Comparison of ENCODE assay signal across 2 cellular contexts in genomic region chr10:96280859-96281258, GRCh38.
TF ChIP-seq lines count a peak whose summit lies in the region.

No MANE protein-coding gene starts in this region.

TF ChIP-seq in WTC11, 78 proteins besides CTCF, POLR2A, EP300 and RAD21:
- TF ChIP-seq ATF2 (CRISPR knock-in tag; IDR thresholded peaks at IDR 0.05; ENCODE audit: borderline replicate concordance, low read depth): no peak
- no peak for TF ChIP-seq FOXJ3 (CRISPR knock-in tag; IDR thresholded peaks at IDR 0.05; ENCODE audit: borderline replicate concordance)
- TF ChIP-seq, protein P1, sequence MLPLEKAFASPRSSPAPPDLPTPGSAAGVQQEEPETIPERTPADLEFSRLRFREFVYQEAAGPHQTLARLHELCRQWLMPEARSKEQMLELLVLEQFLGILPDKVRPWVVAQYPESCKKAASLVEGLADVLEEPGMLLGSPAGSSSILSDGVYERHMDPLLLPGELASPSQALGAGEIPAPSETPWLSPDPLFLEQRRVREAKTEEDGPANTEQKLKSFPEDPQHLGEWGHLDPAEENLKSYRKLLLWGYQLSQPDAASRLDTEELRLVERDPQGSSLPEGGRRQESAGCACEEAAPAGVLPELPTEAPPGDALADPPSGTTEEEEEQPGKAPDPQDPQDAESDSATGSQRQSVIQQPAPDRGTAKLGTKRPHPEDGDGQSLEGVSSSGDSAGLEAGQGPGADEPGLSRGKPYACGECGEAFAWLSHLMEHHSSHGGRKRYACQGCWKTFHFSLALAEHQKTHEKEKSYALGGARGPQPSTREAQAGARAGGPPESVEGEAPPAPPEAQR (CRISPR knock-in tag; IDR thresholded peaks at IDR 0.05): no peak
- no peak for TF ChIP-seq RELA (CRISPR knock-in tag; IDR thresholded peaks at IDR 0.05; ENCODE audit: borderline replicate concordance)
- TF ChIP-seq JUN (CRISPR knock-in tag; IDR thresholded peaks at IDR 0.05): no peak
- no peak for TF ChIP-seq OVOL2 (CRISPR knock-in tag; IDR thresholded peaks at IDR 0.05; ENCODE audit: borderline replicate concordance)
- no peak for TF ChIP-seq ZNF263 (CRISPR knock-in tag; IDR thresholded peaks at IDR 0.05; ENCODE audit: low read depth)

TF ChIP-seq in HepG2, 621 proteins besides CTCF, POLR2A, EP300 and RAD21 (continued from another document):
- no peak for TF ChIP-seq ZNF232 (CRISPR knock-in tag; IDR thresholded peaks at IDR 0.05; ENCODE audit: borderline replicate concordance)
- TF ChIP-seq, protein P2, sequence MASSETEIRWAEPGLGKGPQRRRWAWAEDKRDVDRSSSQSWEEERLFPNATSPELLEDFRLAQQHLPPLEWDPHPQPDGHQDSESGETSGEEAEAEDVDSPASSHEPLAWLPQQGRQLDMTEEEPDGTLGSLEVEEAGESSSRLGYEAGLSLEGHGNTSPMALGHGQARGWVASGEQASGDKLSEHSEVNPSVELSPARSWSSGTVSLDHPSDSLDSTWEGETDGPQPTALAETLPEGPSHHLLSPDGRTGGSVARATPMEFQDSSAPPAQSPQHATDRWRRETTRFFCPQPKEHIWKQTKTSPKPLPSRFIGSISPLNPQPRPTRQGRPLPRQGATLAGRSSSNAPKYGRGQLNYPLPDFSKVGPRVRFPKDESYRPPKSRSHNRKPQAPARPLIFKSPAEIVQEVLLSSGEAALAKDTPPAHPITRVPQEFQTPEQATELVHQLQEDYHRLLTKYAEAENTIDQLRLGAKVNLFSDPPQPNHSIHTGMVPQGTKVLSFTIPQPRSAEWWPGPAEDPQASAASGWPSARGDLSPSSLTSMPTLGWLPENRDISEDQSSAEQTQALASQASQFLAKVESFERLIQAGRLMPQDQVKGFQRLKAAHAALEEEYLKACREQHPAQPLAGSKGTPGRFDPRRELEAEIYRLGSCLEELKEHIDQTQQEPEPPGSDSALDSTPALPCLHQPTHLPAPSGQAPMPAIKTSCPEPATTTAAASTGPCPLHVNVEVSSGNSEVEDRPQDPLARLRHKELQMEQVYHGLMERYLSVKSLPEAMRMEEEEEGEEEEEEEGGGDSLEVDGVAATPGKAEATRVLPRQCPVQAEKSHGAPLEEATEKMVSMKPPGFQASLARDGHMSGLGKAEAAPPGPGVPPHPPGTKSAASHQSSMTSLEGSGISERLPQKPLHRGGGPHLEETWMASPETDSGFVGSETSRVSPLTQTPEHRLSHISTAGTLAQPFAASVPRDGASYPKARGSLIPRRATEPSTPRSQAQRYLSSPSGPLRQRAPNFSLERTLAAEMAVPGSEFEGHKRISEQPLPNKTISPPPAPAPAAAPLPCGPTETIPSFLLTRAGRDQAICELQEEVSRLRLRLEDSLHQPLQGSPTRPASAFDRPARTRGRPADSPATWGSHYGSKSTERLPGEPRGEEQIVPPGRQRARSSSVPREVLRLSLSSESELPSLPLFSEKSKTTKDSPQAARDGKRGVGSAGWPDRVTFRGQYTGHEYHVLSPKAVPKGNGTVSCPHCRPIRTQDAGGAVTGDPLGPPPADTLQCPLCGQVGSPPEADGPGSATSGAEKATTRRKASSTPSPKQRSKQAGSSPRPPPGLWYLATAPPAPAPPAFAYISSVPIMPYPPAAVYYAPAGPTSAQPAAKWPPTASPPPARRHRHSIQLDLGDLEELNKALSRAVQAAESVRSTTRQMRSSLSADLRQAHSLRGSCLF (CRISPR knock-in tag; IDR thresholded peaks at IDR 0.05; ENCODE audit: borderline replicate concordance): no peak
- no peak for TF ChIP-seq FOXA3 (CRISPR knock-in tag; IDR thresholded peaks at IDR 0.05)
- no peak for TF ChIP-seq ZNF713 (CRISPR knock-in tag; IDR thresholded peaks at IDR 0.05)
- TF ChIP-seq, protein P3, sequence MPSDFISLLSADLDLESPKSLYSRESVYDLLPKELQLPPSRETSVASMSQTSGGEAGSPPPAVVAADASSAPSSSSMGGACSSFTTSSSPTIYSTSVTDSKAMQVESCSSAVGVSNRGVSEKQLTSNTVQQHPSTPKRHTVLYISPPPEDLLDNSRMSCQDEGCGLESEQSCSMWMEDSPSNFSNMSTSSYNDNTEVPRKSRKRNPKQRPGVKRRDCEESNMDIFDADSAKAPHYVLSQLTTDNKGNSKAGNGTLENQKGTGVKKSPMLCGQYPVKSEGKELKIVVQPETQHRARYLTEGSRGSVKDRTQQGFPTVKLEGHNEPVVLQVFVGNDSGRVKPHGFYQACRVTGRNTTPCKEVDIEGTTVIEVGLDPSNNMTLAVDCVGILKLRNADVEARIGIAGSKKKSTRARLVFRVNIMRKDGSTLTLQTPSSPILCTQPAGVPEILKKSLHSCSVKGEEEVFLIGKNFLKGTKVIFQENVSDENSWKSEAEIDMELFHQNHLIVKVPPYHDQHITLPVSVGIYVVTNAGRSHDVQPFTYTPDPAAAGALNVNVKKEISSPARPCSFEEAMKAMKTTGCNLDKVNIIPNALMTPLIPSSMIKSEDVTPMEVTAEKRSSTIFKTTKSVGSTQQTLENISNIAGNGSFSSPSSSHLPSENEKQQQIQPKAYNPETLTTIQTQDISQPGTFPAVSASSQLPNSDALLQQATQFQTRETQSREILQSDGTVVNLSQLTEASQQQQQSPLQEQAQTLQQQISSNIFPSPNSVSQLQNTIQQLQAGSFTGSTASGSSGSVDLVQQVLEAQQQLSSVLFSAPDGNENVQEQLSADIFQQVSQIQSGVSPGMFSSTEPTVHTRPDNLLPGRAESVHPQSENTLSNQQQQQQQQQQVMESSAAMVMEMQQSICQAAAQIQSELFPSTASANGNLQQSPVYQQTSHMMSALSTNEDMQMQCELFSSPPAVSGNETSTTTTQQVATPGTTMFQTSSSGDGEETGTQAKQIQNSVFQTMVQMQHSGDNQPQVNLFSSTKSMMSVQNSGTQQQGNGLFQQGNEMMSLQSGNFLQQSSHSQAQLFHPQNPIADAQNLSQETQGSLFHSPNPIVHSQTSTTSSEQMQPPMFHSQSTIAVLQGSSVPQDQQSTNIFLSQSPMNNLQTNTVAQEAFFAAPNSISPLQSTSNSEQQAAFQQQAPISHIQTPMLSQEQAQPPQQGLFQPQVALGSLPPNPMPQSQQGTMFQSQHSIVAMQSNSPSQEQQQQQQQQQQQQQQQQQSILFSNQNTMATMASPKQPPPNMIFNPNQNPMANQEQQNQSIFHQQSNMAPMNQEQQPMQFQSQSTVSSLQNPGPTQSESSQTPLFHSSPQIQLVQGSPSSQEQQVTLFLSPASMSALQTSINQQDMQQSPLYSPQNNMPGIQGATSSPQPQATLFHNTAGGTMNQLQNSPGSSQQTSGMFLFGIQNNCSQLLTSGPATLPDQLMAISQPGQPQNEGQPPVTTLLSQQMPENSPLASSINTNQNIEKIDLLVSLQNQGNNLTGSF (CRISPR knock-in tag; IDR thresholded peaks at IDR 0.05): no peak
- TF ChIP-seq, protein P4, sequence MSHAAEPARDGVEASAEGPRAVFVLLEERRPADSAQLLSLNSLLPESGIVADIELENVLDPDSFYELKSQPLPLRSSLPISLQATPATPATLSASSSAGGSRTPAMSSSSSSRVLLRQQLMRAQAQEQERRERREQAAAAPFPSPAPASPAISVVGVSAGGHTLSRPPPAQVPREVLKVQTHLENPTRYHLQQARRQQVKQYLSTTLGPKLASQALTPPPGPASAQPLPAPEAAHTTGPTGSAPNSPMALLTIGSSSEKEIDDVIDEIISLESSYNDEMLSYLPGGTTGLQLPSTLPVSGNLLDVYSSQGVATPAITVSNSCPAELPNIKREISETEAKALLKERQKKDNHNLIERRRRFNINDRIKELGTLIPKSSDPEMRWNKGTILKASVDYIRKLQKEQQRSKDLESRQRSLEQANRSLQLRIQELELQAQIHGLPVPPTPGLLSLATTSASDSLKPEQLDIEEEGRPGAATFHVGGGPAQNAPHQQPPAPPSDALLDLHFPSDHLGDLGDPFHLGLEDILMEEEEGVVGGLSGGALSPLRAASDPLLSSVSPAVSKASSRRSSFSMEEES (CRISPR knock-in tag; IDR thresholded peaks at IDR 0.05): no peak
- TF ChIP-seq, protein P5, sequence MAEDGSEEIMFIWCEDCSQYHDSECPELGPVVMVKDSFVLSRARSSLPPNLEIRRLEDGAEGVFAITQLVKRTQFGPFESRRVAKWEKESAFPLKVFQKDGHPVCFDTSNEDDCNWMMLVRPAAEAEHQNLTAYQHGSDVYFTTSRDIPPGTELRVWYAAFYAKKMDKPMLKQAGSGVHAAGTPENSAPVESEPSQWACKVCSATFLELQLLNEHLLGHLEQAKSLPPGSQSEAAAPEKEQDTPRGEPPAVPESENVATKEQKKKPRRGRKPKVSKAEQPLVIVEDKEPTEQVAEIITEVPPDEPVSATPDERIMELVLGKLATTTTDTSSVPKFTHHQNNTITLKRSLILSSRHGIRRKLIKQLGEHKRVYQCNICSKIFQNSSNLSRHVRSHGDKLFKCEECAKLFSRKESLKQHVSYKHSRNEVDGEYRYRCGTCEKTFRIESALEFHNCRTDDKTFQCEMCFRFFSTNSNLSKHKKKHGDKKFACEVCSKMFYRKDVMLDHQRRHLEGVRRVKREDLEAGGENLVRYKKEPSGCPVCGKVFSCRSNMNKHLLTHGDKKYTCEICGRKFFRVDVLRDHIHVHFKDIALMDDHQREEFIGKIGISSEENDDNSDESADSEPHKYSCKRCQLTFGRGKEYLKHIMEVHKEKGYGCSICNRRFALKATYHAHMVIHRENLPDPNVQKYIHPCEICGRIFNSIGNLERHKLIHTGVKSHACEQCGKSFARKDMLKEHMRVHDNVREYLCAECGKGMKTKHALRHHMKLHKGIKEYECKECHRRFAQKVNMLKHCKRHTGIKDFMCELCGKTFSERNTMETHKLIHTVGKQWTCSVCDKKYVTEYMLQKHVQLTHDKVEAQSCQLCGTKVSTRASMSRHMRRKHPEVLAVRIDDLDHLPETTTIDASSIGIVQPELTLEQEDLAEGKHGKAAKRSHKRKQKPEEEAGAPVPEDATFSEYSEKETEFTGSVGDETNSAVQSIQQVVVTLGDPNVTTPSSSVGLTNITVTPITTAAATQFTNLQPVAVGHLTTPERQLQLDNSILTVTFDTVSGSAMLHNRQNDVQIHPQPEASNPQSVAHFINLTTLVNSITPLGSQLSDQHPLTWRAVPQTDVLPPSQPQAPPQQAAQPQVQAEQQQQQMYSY (CRISPR knock-in tag; IDR thresholded peaks at IDR 0.05): no peak
- TF ChIP-seq, protein P6, sequence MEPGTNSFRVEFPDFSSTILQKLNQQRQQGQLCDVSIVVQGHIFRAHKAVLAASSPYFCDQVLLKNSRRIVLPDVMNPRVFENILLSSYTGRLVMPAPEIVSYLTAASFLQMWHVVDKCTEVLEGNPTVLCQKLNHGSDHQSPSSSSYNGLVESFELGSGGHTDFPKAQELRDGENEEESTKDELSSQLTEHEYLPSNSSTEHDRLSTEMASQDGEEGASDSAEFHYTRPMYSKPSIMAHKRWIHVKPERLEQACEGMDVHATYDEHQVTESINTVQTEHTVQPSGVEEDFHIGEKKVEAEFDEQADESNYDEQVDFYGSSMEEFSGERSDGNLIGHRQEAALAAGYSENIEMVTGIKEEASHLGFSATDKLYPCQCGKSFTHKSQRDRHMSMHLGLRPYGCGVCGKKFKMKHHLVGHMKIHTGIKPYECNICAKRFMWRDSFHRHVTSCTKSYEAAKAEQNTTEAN (CRISPR knock-in tag; conservative IDR thresholded peaks at IDR 0.05): no peak
- TF ChIP-seq ZFP91 (CRISPR knock-in tag; IDR thresholded peaks at IDR 0.05; ENCODE audit: borderline replicate concordance): no peak
